In genomic region chr4:67659065-67659464, GRCh38 we compare ENCODE assay signal across 17 cellular contexts.
"Had no signal": no experiment of that assay in that cellular context is flagged by ENCODE, and none has a peak within 500 bp of the region (broad histone marks: within the 10 kb centered on the region; RNA-seq: fewer than 3 reads in every experiment).

No MANE protein-coding gene starts in this region.

- H3K4me2 ChIP-seq: hepatocyte had no signal

- H3K27ac ChIP-seq: hepatocyte, left ventricle myocardium inferior, lower lobe of right lung, spleen had no signal

- H3K4me1 Mint-ChIP-seq: mesothelial cell of epicardium, neural crest cell had no signal

- H3K27ac Mint-ChIP-seq: memory B cell; mesothelial cell of epicardium; natural killer cell; stimulated activated naive B cell treated with anti-CD40 and anti-IgM and Interleukin-4, amounts not matched to agents 10 μg/mL and 1 μg/mL and 100 μg/mL, for 72 hours had no signal

- H2AFZ ChIP-seq: hepatocyte had no signal

- H3K4me1 ChIP-seq: left ventricle myocardium inferior, lower lobe of right lung, spleen had no signal

- H3K4me3 Mint-ChIP-seq: memory B cell; mesothelial cell of epicardium; natural killer cell; neural crest cell; stimulated activated naive B cell treated with anti-CD40 and anti-IgM and Interleukin-4, amounts not matched to agents 10 μg/mL and 1 μg/mL and 100 μg/mL, for 72 hours had no signal

- H3K27me3 Mint-ChIP-seq: memory B cell; stimulated activated naive B cell treated with anti-CD40 and anti-IgM and Interleukin-4, amounts not matched to agents 10 μg/mL and 1 μg/mL and 100 μg/mL, for 72 hours had no signal

- H3K4me3 ChIP-seq: hepatocyte, left ventricle myocardium inferior, lower lobe of right lung, spleen had no signal

- H3K27me3 ChIP-seq: hepatocyte, spleen had no signal

- ATAC-seq: left cardiac atrium; lower lobe of right lung; natural killer cell; sciatic nerve; stimulated activated naive B cell treated with anti-CD40 and anti-IgM and Interleukin-4, amounts not matched to agents 10 μg/mL and 1 μg/mL and 100 μg/mL, for 72 hours had no signal

- DNase-seq: dermis blood vessel endothelial cell; foreskin melanocyte; head of caudate nucleus; kidney; left cardiac atrium; left ventricle myocardium inferior; lower lobe of right lung; natural killer cell; posterior cingulate gyrus; spleen; stimulated activated naive B cell treated with anti-CD40 and anti-IgM and Interleukin-4, amounts not matched to agents 10 μg/mL and 1 μg/mL and 100 μg/mL, for 72 hours; trophoblast cell had no signal
